Comparison of ENCODE assay signal across 1 cellular context in genomic region chr6:35181313-35181932, GRCh38.
TF ChIP-seq lines count a peak whose summit lies in the region.

No MANE protein-coding gene starts in this region.

TF ChIP-seq in HepG2, 621 proteins besides CTCF, POLR2A, EP300 and RAD21:
- TF ChIP-seq ZBTB43 (CRISPR knock-in tag; conservative IDR thresholded peaks at IDR 0.05) (no peak), ZKSCAN1 (IDR thresholded peaks at IDR 0.05; ENCODE audit: low read length) (peak; percentile 85)
